19 cellular contexts compared by ENCODE assay signal in genomic region chr3:44036850-44037249, GRCh38.
"Had no signal": no experiment of that assay in that cellular context is flagged by ENCODE, and none has a peak within 500 bp of the region (broad histone marks: within the 10 kb centered on the region; RNA-seq: fewer than 3 reads in every experiment).

No MANE protein-coding gene starts in this region.

- FAIRE-seq: keratinocyte had no signal

- DNase-seq: colonic mucosa; dermis blood vessel endothelial cell; esophagus squamous epithelium; foreskin fibroblast; glutamatergic neuron; immature natural killer cell; left ventricle myocardium inferior; mesenchymal stem cell; midbrain; naive B cell; sigmoid colon; stimulated activated CD4-positive, alpha-beta T cell treated with anti-CD3 and anti-CD28 coated beads, Interleukin-2, amount 100 ng/mL, for 24 hours; stimulated activated CD4-positive, alpha-beta T cell treated with anti-CD3 and anti-CD28 coated beads, Interleukin-4, amount 100 ng/mL, for 4 hours; stimulated activated naive B cell treated with anti-CD40 and anti-IgM and Interleukin-4, amounts not matched to agents 10 μg/mL and 1 μg/mL and 100 μg/mL, for 72 hours; stimulated activated naive CD8-positive, alpha-beta T cell treated with anti-CD3 and anti-CD28 coated beads, Interleukin-15, amount 100 ng/mL, for 72 hours; testis; transverse colon had no signal

- ATAC-seq: gastroesophageal sphincter; stimulated activated naive B cell treated with anti-CD40 and anti-IgM and Interleukin-4, amounts not matched to agents 10 μg/mL and 1 μg/mL and 100 μg/mL, for 72 hours; stimulated activated naive CD8-positive, alpha-beta T cell treated with anti-CD3 and anti-CD28 coated beads, Interleukin-15, amount 100 ng/mL, for 72 hours had no signal
